In the genomic region with DNA sequence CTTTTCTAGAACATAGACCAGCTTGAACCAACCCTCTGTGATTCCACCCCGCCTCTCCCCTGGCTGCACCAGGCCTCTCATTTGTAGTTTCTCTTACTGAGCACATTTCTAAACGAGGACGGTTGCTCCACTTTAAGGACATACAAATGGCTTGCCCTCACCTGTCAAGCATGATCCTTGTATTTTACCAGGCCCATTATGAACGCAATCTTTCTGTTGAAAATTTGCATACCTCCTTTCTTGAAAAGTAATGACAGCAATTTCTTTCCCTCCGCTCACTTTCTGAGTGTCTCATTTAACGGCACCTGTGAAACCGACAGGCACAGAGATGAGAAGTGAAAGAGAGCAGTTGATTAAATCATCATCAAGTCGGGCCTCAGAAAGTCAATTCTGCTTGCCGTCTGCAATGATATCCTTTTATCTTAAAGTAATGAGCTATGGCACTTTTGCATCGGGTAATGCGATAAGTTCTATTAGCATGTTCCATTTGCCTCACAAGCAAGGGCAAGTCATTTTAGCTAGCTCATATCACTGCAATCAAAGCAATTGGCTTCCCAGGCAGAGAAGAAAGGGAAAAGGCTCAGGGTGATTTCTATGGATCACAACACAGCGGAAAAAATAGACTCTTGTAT, we compare ENCODE assay signal across 21 cellular contexts.
A peak's percentile ranks its signal among the peaks of the same experiment; 100 is the strongest.
DNase-seq lines count a peak whose midpoint lies in the region; ATAC-seq and TF ChIP-seq lines count a peak whose summit lies in the region.
"Had no signal": no experiment of that assay in that cellular context is flagged by ENCODE, and none has a peak within 500 bp of the region (broad histone marks: within the 10 kb centered on the region; RNA-seq: fewer than 3 reads in every experiment).

No MANE protein-coding gene starts in this region.

- POLR2A ChIA-PET in activated CD8-positive, alpha-beta T cell treated with anti-CD3 and anti-CD28 coated beads, Interleukin-2, amount 10 ng/mL, durations not matched to agents 7 days and 5 days (lab: Charles Lee), result no interaction called here

- ATAC-seq in GM18519 (IDR thresholded peaks at IDR 0.05; ENCODE audit: low FRiP score, unreplicated experiment) (peak; percentile 56), GM21528 (IDR thresholded peaks at IDR 0.05; ENCODE audit: low FRiP score, unreplicated experiment) (peak; percentile 68), HG02588 (IDR thresholded peaks at IDR 0.05; ENCODE audit: unreplicated experiment) (no peak)
- ATAC-seq in activated CD8-positive, alpha-beta T cell treated with anti-CD3 and anti-CD28 coated beads, Interleukin-2, amount 10 ng/mL, durations not matched to agents 7 days and 5 days, result no peak
- ATAC-seq: effector memory CD8-positive, alpha-beta T cell; right cardiac atrium had no signal

- H3K27me3 Mint-ChIP-seq in activated CD8-positive, alpha-beta T cell treated with anti-CD3 and anti-CD28 coated beads, Interleukin-2, amount 10 ng/mL, durations not matched to agents 7 days and 5 days (ENCODE audit: low read depth), result no peaks in the 10 kb centered on the region

- no peak overlapping the region for H2AFZ ChIP-seq in neural cell (ENCODE audit: low read depth, low read length)
- H2AFZ ChIP-seq: GM23248, PC-9 had no signal

- H3K79me2 ChIP-seq in neural cell (replicated peaks; ENCODE audit: insufficient read depth, low read length), result peaks cover 4% of the 10 kb centered on the region

- no peaks in the 10 kb centered on the region for H3K9me3 ChIP-seq in neural cell (ENCODE audit: low read length)
- H3K9me3 ChIP-seq: neutrophil had no signal

- no peaks in the 10 kb centered on the region for H4K20me1 ChIP-seq in neural cell (ENCODE audit: insufficient read depth)

- no peaks in the 10 kb centered on the region for H3K4me1 Mint-ChIP-seq in activated CD8-positive, alpha-beta T cell treated with anti-CD3 and anti-CD28 coated beads, Interleukin-2, amount 10 ng/mL, durations not matched to agents 7 days and 5 days (ENCODE audit: low read depth)
- H3K4me1 Mint-ChIP-seq: mesothelial cell of epicardium had no signal

- no peaks in the 10 kb centered on the region for H3K36me3 Mint-ChIP-seq in activated CD8-positive, alpha-beta T cell treated with anti-CD3 and anti-CD28 coated beads, Interleukin-2, amount 10 ng/mL, durations not matched to agents 7 days and 5 days (ENCODE audit: low read depth)

- peak; percentile 56 for TF ChIP-seq RAD21 in neural cell (conservative IDR thresholded peaks at IDR 0.05)

- no peaks in the 10 kb centered on the region for H3K36me3 ChIP-seq in neural cell (ENCODE audit: insufficient read depth, low read length)
- H3K36me3 ChIP-seq: neutrophil had no signal

- H3K9ac ChIP-seq in neural cell (ENCODE audit: low read length), result peak overlapping the region; percentile 57
- H3K9ac ChIP-seq: GM23248 had no signal

- H3K4me3 ChIP-seq in neural cell (ENCODE audit: low read length), result peak overlapping the region; percentile 42
- H3K4me3 ChIP-seq: GM23248, PC-9 had no signal

- H3K4me2 ChIP-seq in neural cell (ENCODE audit: low read length), result peak overlapping the region; percentile 38
- H3K4me2 ChIP-seq: PC-9 had no signal

- no peaks in the 10 kb centered on the region for H3K9me2 ChIP-seq in neural cell (ENCODE audit: insufficient read depth, low read length)

- H3K27ac ChIP-seq in neural cell (ENCODE audit: low read length), result peak overlapping the region; percentile 92
- H3K27ac ChIP-seq: GM23248, neutrophil, PC-9 had no signal

- CTCF ChIA-PET in activated CD8-positive, alpha-beta T cell treated with anti-CD3 and anti-CD28 coated beads, Interleukin-2, amount 10 ng/mL, durations not matched to agents 7 days and 5 days (lab: Charles Lee), result no interaction called here

- no peak for TF ChIP-seq CTCF in neural cell (IDR thresholded peaks at IDR 0.05; ENCODE audit: poor library complexity, severe bottlenecking)

- DNase-seq in NAMALWA (ENCODE audit: low spot score) (peak; percentile 69), HK-2 (ENCODE audit: unreplicated experiment) (no peak)
- DNase-seq in activated CD8-positive, alpha-beta T cell treated with anti-CD3 and anti-CD28 coated beads, Interleukin-2, amount 10 ng/mL, durations not matched to agents 7 days and 5 days, result no peak
- DNase-seq: AML-193; amniotic stem cell; effector memory CD8-positive, alpha-beta T cell; GM23248; hypothalamus; kidney glomerular epithelial cell; NCI-H1092; NCI-H226; PC-9; right cardiac atrium; stimulated activated CD4-positive, alpha-beta T cell treated with anti-CD3 and anti-CD28 coated beads, Interleukin-2, amount 100 ng/mL, for 24 hours had no signal

- peaks cover 6% of the 10 kb centered on the region for H3F3A ChIP-seq in neural cell (ENCODE audit: insufficient read depth, low read length, poor library complexity, severe bottlenecking)

- H3K4me3 Mint-ChIP-seq in activated CD8-positive, alpha-beta T cell treated with anti-CD3 and anti-CD28 coated beads, Interleukin-2, amount 10 ng/mL, durations not matched to agents 7 days and 5 days, result no peak overlapping the region
- H3K4me3 Mint-ChIP-seq: effector memory CD8-positive, alpha-beta T cell; mesothelial cell of epicardium had no signal

- H3K27me3 ChIP-seq in neural cell (ENCODE audit: insufficient read depth, low read depth, low read length), result no peaks in the 10 kb centered on the region
- H3K27me3 ChIP-seq: neutrophil had no signal

- peak; percentile 96 for TF ChIP-seq EP300 in neural cell (conservative IDR thresholded peaks at IDR 0.05; ENCODE audit: poor library complexity, severe bottlenecking)

- no peak overlapping the region for H3K27ac Mint-ChIP-seq in activated CD8-positive, alpha-beta T cell treated with anti-CD3 and anti-CD28 coated beads, Interleukin-2, amount 10 ng/mL, durations not matched to agents 7 days and 5 days
- H3K27ac Mint-ChIP-seq: activated T-helper 2 cell treated with anti-CD3 and anti-CD28 coated beads, Interferon-gamma antibody, Interleukin-2, Interleukin-4, amounts not matched to agents 10 μg/mL and 5 μg/mL and 100 μg/mL, durations not matched to agents 14 hours and 24 hours and 36 hours; effector memory CD8-positive, alpha-beta T cell; mesothelial cell of epicardium had no signal

- no peaks in the 10 kb centered on the region for H3K9me3 Mint-ChIP-seq in activated CD8-positive, alpha-beta T cell treated with anti-CD3 and anti-CD28 coated beads, Interleukin-2, amount 10 ng/mL, durations not matched to agents 7 days and 5 days (ENCODE audit: insufficient read depth)
- H3K9me3 Mint-ChIP-seq: effector memory CD8-positive, alpha-beta T cell; mesothelial cell of epicardium had no signal

TF ChIP-seq in neural cell, 6 proteins besides CTCF, POLR2A, EP300 and RAD21:
- TF ChIP-seq POLR2AphosphoS5 (IDR thresholded peaks at IDR 0.05), result peak; percentile 93
- no peak for TF ChIP-seq EZH2 (IDR thresholded peaks at IDR 0.05; ENCODE audit: borderline replicate concordance, insufficient read depth, low read length, poor library complexity, severe bottlenecking)
- TF ChIP-seq TAF1 (IDR thresholded peaks at IDR 0.05; ENCODE audit: low read depth), result no peak
- TF ChIP-seq, protein P1, sequence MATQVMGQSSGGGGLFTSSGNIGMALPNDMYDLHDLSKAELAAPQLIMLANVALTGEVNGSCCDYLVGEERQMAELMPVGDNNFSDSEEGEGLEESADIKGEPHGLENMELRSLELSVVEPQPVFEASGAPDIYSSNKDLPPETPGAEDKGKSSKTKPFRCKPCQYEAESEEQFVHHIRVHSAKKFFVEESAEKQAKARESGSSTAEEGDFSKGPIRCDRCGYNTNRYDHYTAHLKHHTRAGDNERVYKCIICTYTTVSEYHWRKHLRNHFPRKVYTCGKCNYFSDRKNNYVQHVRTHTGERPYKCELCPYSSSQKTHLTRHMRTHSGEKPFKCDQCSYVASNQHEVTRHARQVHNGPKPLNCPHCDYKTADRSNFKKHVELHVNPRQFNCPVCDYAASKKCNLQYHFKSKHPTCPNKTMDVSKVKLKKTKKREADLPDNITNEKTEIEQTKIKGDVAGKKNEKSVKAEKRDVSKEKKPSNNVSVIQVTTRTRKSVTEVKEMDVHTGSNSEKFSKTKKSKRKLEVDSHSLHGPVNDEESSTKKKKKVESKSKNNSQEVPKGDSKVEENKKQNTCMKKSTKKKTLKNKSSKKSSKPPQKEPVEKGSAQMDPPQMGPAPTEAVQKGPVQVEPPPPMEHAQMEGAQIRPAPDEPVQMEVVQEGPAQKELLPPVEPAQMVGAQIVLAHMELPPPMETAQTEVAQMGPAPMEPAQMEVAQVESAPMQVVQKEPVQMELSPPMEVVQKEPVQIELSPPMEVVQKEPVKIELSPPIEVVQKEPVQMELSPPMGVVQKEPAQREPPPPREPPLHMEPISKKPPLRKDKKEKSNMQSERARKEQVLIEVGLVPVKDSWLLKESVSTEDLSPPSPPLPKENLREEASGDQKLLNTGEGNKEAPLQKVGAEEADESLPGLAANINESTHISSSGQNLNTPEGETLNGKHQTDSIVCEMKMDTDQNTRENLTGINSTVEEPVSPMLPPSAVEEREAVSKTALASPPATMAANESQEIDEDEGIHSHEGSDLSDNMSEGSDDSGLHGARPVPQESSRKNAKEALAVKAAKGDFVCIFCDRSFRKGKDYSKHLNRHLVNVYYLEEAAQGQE (IDR thresholded peaks at IDR 0.05; ENCODE audit: borderline replicate concordance), result peak; percentile 85
- TF ChIP-seq SMC3 (conservative IDR thresholded peaks at IDR 0.05; ENCODE audit: poor library complexity), result no peak
- TF ChIP-seq MXI1 (conservative IDR thresholded peaks at IDR 0.05; ENCODE audit: poor library complexity, severe bottlenecking), result no peak

Comparison
In these comparisons a context has a peak if more than half of its experiments do, and no peak if none do; other contexts are left out.
1. ATAC-seq: peak in GM18519 (single experiment) and GM21528 (single experiment); none in HG02588 (single experiment) and activated CD8-positive, alpha-beta T cell treated with anti-CD3 and anti-CD28 coated beads, Interleukin-2, amount 10 ng/mL, durations not matched to agents 7 days and 5 days (single experiment).